Comparison of ENCODE assay signal across 8 cellular contexts in genomic region chr16:22374311-22375116, GRCh38. TPM values are rescaled to one million over a fixed set of nuclear protein-coding genes. Genes with fewer than 3 reads are reported as not detected.
DNase-seq lines count a peak whose midpoint lies in the region; ATAC-seq, FAIRE-seq and TF ChIP-seq lines count a peak whose summit lies in the region.

CDR2 (minus strand) TSS chr16:22374619; CDS start chr16:22374309, 310 bp downstream.

- H2AK5ac ChIP-seq in neuronal stem cell (ENCODE audit: low read depth, low read length): peak within 1 kb of the TSS; percentile 50

- peak within 1 kb of the TSS; percentile 98 for H3K18ac ChIP-seq in neuronal stem cell (ENCODE audit: low read length)

- H2BK12ac ChIP-seq in neuronal stem cell (ENCODE audit: low read length): no peak within 1 kb of the TSS

- H3K36me3 ChIP-seq in GM06990 (ENCODE audit: control insufficient read depth, insufficient read depth, low read length) (no peaks in the 10 kb centered on the region; the same call in 1 of the 2 replicates), neuronal stem cell (replicated peaks in 1 of 2; ENCODE audit: control insufficient read depth in 2 of 2, insufficient read depth in 2 of 2, low read length in 2 of 2) (no peaks in the 10 kb centered on the region), subcutaneous abdominal adipose tissue (ENCODE audit: control insufficient read depth in 5 of 5, insufficient read depth in 5 of 5, low read length in 5 of 5) (no peaks in the 10 kb centered on the region)

- H3K4me1 ChIP-seq in neuronal stem cell (ENCODE audit: control insufficient read depth in 2 of 2, insufficient read depth in 1 of 2, low read depth in 1 of 2, low read length in 2 of 2) (peaks cover 0 to 7% of the 10 kb centered on the region in 2 donors), subcutaneous abdominal adipose tissue (ENCODE audit: control insufficient read depth in 5 of 5, insufficient read depth in 5 of 5, low read length in 5 of 5) (peaks cover 0 to 52% (median 42%) of the 10 kb centered on the region in 5 donors)

- DNase-seq in GM06990 (ENCODE audit: extremely low read depth, insufficient read length) (peak; percentile 96), NB4 (ENCODE audit: low read depth) (peak; percentile 96), SK-N-DZ (ENCODE audit: low spot score) (peak; percentile 96), frontal cortex (ENCODE audit: low spot score in 2 of 2) (peak; percentile 95), neuronal stem cell (ENCODE audit: low spot score) (peak; percentile 96)
- peak; percentile 99 for DNase-seq in activated naive CD4-positive, alpha-beta T cell treated with Interleukin-2 at 50 U/mL for 16 hours

- peak within 1 kb of the TSS; percentile 100 for H2AFZ ChIP-seq in neuronal stem cell (ENCODE audit: low read length)

- H3K9me3 ChIP-seq in neuronal stem cell (replicated peaks in 1 of 2; ENCODE audit: control insufficient read depth in 2 of 2, insufficient read depth in 1 of 2, low read depth in 1 of 2, low read length in 2 of 2) (no peaks in the 10 kb centered on the region), subcutaneous abdominal adipose tissue (ENCODE audit: control insufficient read depth in 5 of 5, low read length in 5 of 5) (no peaks in the 10 kb centered on the region)

- no peak within 1 kb of the TSS for H4K8ac ChIP-seq in neuronal stem cell (ENCODE audit: low read depth, low read length)

- peak; percentile 66 for TF ChIP-seq POLR2A in NB4 (IDR thresholded peaks at IDR 0.05; ENCODE audit: extremely low read depth, insufficient read length)

- peak within 1 kb of the TSS; percentile 58 for H2BK15ac ChIP-seq in neuronal stem cell (ENCODE audit: low read length)

- H3K4me2 ChIP-seq in neuronal stem cell (ENCODE audit: insufficient read depth, low read length, poor library complexity, severe bottlenecking): peak within 1 kb of the TSS; percentile 86

- peak within 1 kb of the TSS; percentile 17 for H3K14ac ChIP-seq in neuronal stem cell (ENCODE audit: low read length)

- H2BK120ac ChIP-seq in neuronal stem cell (ENCODE audit: low read depth, low read length): no peak within 1 kb of the TSS

- H4K91ac ChIP-seq in neuronal stem cell (ENCODE audit: low read depth, low read length, poor library complexity): no peak within 1 kb of the TSS

- no peaks in the 10 kb centered on the region for H3K27me3 ChIP-seq in GM06990 (replicated peaks; ENCODE audit: control insufficient read depth, insufficient read depth, low read length)
- H3K27me3 ChIP-seq in neuronal stem cell (ENCODE audit: control insufficient read depth in 3 of 3, insufficient read depth in 3 of 3, low read depth in 1 of 3, low read length in 3 of 3): peaks cover 0 to 14% (median 8%) of the 10 kb centered on the region in 3 experiments
- no peaks in the 10 kb centered on the region for H3K27me3 ChIP-seq in subcutaneous abdominal adipose tissue (ENCODE audit: control insufficient read depth in 5 of 5, insufficient read depth in 4 of 5, low read length in 5 of 5)

- TF ChIP-seq CTCF in GM06990 (IDR thresholded peaks at IDR 0.05; ENCODE audit: insufficient read depth, low read length, poor library complexity, severe bottlenecking): no peak
- TF ChIP-seq CTCF in NB4 (IDR thresholded peaks at IDR 0.05; ENCODE audit: low read depth, low read length): no peak

- H3K23ac ChIP-seq in neuronal stem cell (ENCODE audit: low read depth, low read length, poor library complexity): peak within 1 kb of the TSS; percentile 90

- FAIRE-seq in frontal cortex (lab: Jason Lieb, UNC): no peak

- H3K4ac ChIP-seq in neuronal stem cell (ENCODE audit: low read length): no peak within 1 kb of the TSS

- peak within 1 kb of the TSS; percentile 71 for H2BK5ac ChIP-seq in neuronal stem cell (ENCODE audit: low read length)

- H3K9ac ChIP-seq in neuronal stem cell (ENCODE audit: low read depth, low read length, poor library complexity) (peak within 1 kb of the TSS; percentile 89), subcutaneous abdominal adipose tissue (ENCODE audit: low read length in 5 of 5) (peak within 1 kb of the TSS; percentile 77 to 90 (median 88))

- H3K27ac ChIP-seq in neuronal stem cell (replicated peaks; ENCODE audit: low read length) (peak within 1 kb of the TSS; percentile 61), subcutaneous abdominal adipose tissue (ENCODE audit: low read depth, low read length) (peak within 1 kb of the TSS; percentile 69)

- H3K79me1 ChIP-seq in neuronal stem cell (ENCODE audit: low read depth, low read length): peaks cover 2% of the 10 kb centered on the region

- ATAC-seq in HG02571 (IDR thresholded peaks at IDR 0.05; ENCODE audit: unreplicated experiment): peak; percentile 88

- no CpG with 5 or more reads among the region's 96 CpGs for WGBS in neuronal stem cell (ENCODE audit: extremely low coverage in 2 of 2, insufficient read length in 2 of 2, insufficient replicate concordance in 1 of 2), 2 donors

- H3K4me3 ChIP-seq in GM06990 (replicated peaks; ENCODE audit: low read depth, low read length): peak within 1 kb of the TSS; percentile 84
- H3K4me3 ChIP-seq in NB4 (ENCODE audit: low read depth, low read length): peak within 1 kb of the TSS; percentile 76
- H3K4me3 ChIP-seq in neuronal stem cell (ENCODE audit: low read length in 2 of 2): peak within 1 kb of the TSS; percentile 65 to 96
- H3K4me3 ChIP-seq in subcutaneous abdominal adipose tissue (ENCODE audit: low read depth in 1 of 5, low read length in 5 of 5): peak within 1 kb of the TSS; percentile 81 to 91 (median 88)

RNA-seq across cellular contexts. Expression of gene CDR2, which starts in this region (rescaled TPM):
- 20.9 and 26.2 TPM in 2 replicates for polyA plus RNA-seq in SK-N-DZ (2014; cell fraction: cytosol; rRNA removed)
- 11.4 and 11.9 TPM in 2 replicates for polyA plus RNA-seq in SK-N-DZ (2014; cell fraction: nucleus; rRNA removed)
- 11.8 TPM for total RNA-seq in frontal cortex
- 17.4 TPM for polyA plus RNA-seq in neuronal stem cell (2013, experiment 1 of 2)
- polyA plus RNA-seq in neuronal stem cell (2013, experiment 2 of 2): 17.2 TPM

Comparison
In these comparisons a context has a peak if more than half of its experiments do, and no peak if none do; other contexts are left out.
1. Peak in every context shown above with its lines: DNase-seq, ATAC-seq, H3K4me3 ChIP-seq and H3K27ac ChIP-seq.